ENCODE assay signal across 13 cellular contexts in the genomic region with DNA sequence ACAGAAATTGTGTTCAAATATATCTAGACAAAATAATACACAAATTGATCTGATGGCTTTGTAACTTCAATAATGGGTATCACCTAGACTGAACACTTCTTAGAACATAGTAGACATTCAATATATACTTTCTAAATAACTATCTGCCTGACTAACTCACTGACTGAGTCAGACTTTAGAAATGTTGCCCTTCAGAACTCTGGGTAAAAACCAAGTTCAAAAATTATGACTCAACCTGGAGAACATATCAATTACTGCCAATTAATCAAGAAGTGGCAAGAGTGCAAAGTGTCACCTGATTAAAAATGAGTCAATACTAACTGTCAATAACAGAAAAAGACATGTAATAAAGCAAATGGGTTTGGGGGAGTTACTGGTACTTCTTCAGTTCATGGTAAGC.
DNase-seq lines count a peak whose midpoint lies in the region; TF ChIP-seq lines count a peak whose summit lies in the region.
"Had no signal": no experiment of that assay in that cellular context is flagged by ENCODE, and none has a peak within 500 bp of the region (broad histone marks: within the 10 kb centered on the region; RNA-seq: fewer than 3 reads in every experiment).

No MANE protein-coding gene starts in this region.

- H3K36me3 ChIP-seq in Karpas-422 (ENCODE audit: insufficient read depth, low read length), result no peaks in the 10 kb centered on the region

- CTCF ChIA-PET in AG04449 (lab: Yijun Ruan, JAX), result no interaction called here

- H3K9me2 ChIP-seq in Karpas-422 (replicated peaks; ENCODE audit: insufficient read depth, low read length), result no peaks in the 10 kb centered on the region

- H4K20me1 ChIP-seq in Karpas-422 (ENCODE audit: insufficient read depth, low read depth, low read length), result no peaks in the 10 kb centered on the region

- no peaks in the 10 kb centered on the region for H3K27me3 ChIP-seq in Karpas-422 (ENCODE audit: low read length)

- no peak overlapping the region for H3K27ac ChIP-seq in Karpas-422 (ENCODE audit: low read length)

- H3K4me1 ChIP-seq in Karpas-422 (ENCODE audit: low read length), result no peaks in the 10 kb centered on the region

- POLR2A ChIA-PET in AG04449 (lab: Yijun Ruan, JAX), result no interaction called here

- no peak overlapping the region for H2AFZ ChIP-seq in Karpas-422 (ENCODE audit: low read length)

- no peak overlapping the region for H3K4me2 ChIP-seq in Karpas-422 (ENCODE audit: low read depth, low read length, poor library complexity, severe bottlenecking)

- no peak overlapping the region for H3K9ac ChIP-seq in Karpas-422 (ENCODE audit: low read length)

- no peaks in the 10 kb centered on the region for H3K79me2 ChIP-seq in Karpas-422 (ENCODE audit: low read length)

- DNase-seq in AG04449 (ENCODE audit: low read depth, low spot score) (peak; percentile 26), HCEC 1CT (peak; percentile 87), astrocyte of the cerebellum (ENCODE audit: low read depth) (peak; percentile 35), hepatic stellate cell (ENCODE audit: low spot score) (peak; percentile 14), COR-L47 (lab: John Stamatoyannopoulos, UW) (no peak), SHP77 treated with DMSO at 0.1 percent for 48 hours (lab: John Stamatoyannopoulos, UW) (no peak), Karpas-422 (no peak), 8988T (no peak)
- DNase-seq: C1 segment of cervical spinal cord; effector memory CD4-positive, alpha-beta T cell; hypothalamus; NCI-H524 treated with DMSO at 0.1 percent for 48 hours; stimulated activated naive CD4-positive, alpha-beta T cell had no signal

- in situ Hi-C loops in astrocyte of the cerebellum (cut with HindIII; ENCODE audit: low sequenced_read_pairs), result no loop called here

- H3K4me3 ChIP-seq in AG04449 (ENCODE audit: low read depth, low read length) (no peak overlapping the region), astrocyte of the cerebellum (ENCODE audit: low read depth, low read length) (no peak overlapping the region), Karpas-422 (ENCODE audit: low read length) (no peak overlapping the region)

- no peak for TF ChIP-seq CTCF in AG04449 (IDR thresholded peaks at IDR 0.05; ENCODE audit: insufficient read depth, low read length, missing control alignments)
- no peak for TF ChIP-seq CTCF in astrocyte of the cerebellum (IDR thresholded peaks at IDR 0.05; ENCODE audit: low read depth, low read length, missing control alignments)

- H3K9me3 ChIP-seq in Karpas-422 (ENCODE audit: low read length), result no peaks in the 10 kb centered on the region

Comparison
In these comparisons a context has a peak if more than half of its experiments do, and no peak if none do; other contexts are left out.
1. DNase-seq: peak in AG04449 (single experiment), HCEC 1CT (single experiment), astrocyte of the cerebellum (single experiment) and hepatic stellate cell (single experiment); none in COR-L47 (single experiment), SHP77 treated with DMSO at 0.1 percent for 48 hours (single experiment), Karpas-422 (single experiment) and 8988T (single experiment).